Comparison of ENCODE assay signal across 9 cellular contexts in genomic region chr5:67315082-67315801, GRCh38.
DNase-seq lines count a peak whose midpoint lies in the region; ATAC-seq and TF ChIP-seq lines count a peak whose summit lies in the region.
"Had no signal": no experiment of that assay in that cellular context is flagged by ENCODE, and none has a peak within 500 bp of the region (broad histone marks: within the 10 kb centered on the region; RNA-seq: fewer than 3 reads in every experiment).

No MANE protein-coding gene starts in this region.

- no peaks in the 10 kb centered on the region for H3K27me3 ChIP-seq in breast epithelium
- no peaks in the 10 kb centered on the region for H3K27me3 ChIP-seq in subcutaneous abdominal adipose tissue (ENCODE audit: control insufficient read depth in 5 of 5, insufficient read depth in 4 of 5, low read length in 5 of 5)
- H3K27me3 ChIP-seq in HAP-1 (ENCODE audit: low read depth), result no peaks in the 10 kb centered on the region
- H3K27me3 ChIP-seq in naive thymus-derived CD4-positive, alpha-beta T cell (ENCODE audit: control insufficient read depth in 2 of 2, insufficient read depth in 2 of 2, low read length in 2 of 2), result no peaks in the 10 kb centered on the region

- no peaks in the 10 kb centered on the region for H3K36me3 ChIP-seq in breast epithelium
- no peaks in the 10 kb centered on the region for H3K36me3 ChIP-seq in subcutaneous abdominal adipose tissue (ENCODE audit: control insufficient read depth in 5 of 5, insufficient read depth in 5 of 5, low read length in 5 of 5)
- H3K36me3 ChIP-seq in HAP-1 (replicated peaks), result no peaks in the 10 kb centered on the region
- no peaks in the 10 kb centered on the region for H3K36me3 ChIP-seq in naive thymus-derived CD4-positive, alpha-beta T cell (ENCODE audit: control insufficient read depth in 2 of 3, insufficient read depth in 3 of 3, low read length in 3 of 3)

- peaks cover 0 to 6% (median 2%) of the 10 kb centered on the region in 3 donors for H3K4me1 Mint-ChIP-seq in T-cell
- peaks cover 0 to 5% (median 0%) of the 10 kb centered on the region in 7 donors for H3K4me1 Mint-ChIP-seq in naive thymus-derived CD4-positive, alpha-beta T cell
- H3K4me1 Mint-ChIP-seq: T-helper 17 cell had no signal

- ATAC-seq in T-cell (replicated peaks in 1 of 4), result no peak
- ATAC-seq in naive thymus-derived CD4-positive, alpha-beta T cell, result no peak
- no peak for ATAC-seq in activated naive CD4-positive, alpha-beta T cell treated with anti-CD3 and anti-CD28 coated beads, Interleukin-2, amount 50 U/mL, for 72 hours
- ATAC-seq: T-helper 17 cell had no signal

- no peak for TF ChIP-seq CTCF in breast epithelium (IDR thresholded peaks at IDR 0.05)

- peaks cover 0 to 5% (median under 1%) of the 10 kb centered on the region in 3 donors for H3K9me3 Mint-ChIP-seq in T-cell
- H3K9me3 Mint-ChIP-seq in naive thymus-derived CD4-positive, alpha-beta T cell, result peaks cover 0 to 2% (median 0%) of the 10 kb centered on the region in 11 donors
- peaks cover 0 to 10% of the 10 kb centered on the region in 2 donors for H3K9me3 Mint-ChIP-seq in activated naive CD4-positive, alpha-beta T cell treated with anti-CD3 and anti-CD28 coated beads, Interleukin-2, amount 50 U/mL, for 72 hours

- no peak overlapping the region for H3K4me3 Mint-ChIP-seq in T-cell
- H3K4me3 Mint-ChIP-seq in naive thymus-derived CD4-positive, alpha-beta T cell, result no peak overlapping the region
- H3K4me3 Mint-ChIP-seq: T-helper 17 cell had no signal

- POLR2A ChIA-PET in T-cell (lab: Charles Lee), result no interaction called here
- POLR2A ChIA-PET in naive thymus-derived CD4-positive, alpha-beta T cell (lab: Charles Lee), result no interaction called here

- CTCF ChIA-PET in T-cell (lab: Charles Lee), result no interaction called here
- CTCF ChIA-PET in naive thymus-derived CD4-positive, alpha-beta T cell (lab: Charles Lee), result interaction anchor here (0.6 to 1.1 kb wide), 2 partner anchors 10 to 893 kb away, joined by 3 read pairs; no protein-coding TSS in a partner anchor

- DNase-seq in HPDE6-E6E7 (ENCODE audit: extremely low spot score), result peak; percentile 29
- no peak for DNase-seq in breast epithelium (ENCODE audit: low spot score in 2 of 2)
- peak; percentile 58 for DNase-seq in iris pigment epithelial cell (ENCODE audit: low read depth)
- no peak for DNase-seq in T-cell
- DNase-seq in HAP-1 (ENCODE audit: low spot score in 2 of 2), result no peak
- DNase-seq in naive thymus-derived CD4-positive, alpha-beta T cell, result no peak
- DNase-seq in activated naive CD4-positive, alpha-beta T cell treated with anti-CD3 and anti-CD28 coated beads, Interleukin-2, amount 50 U/mL, for 72 hours (ENCODE audit: low spot score in 2 of 2), result no peak
- DNase-seq: T-helper 17 cell had no signal

- TF ChIP-seq POLR2A in breast epithelium (IDR thresholded peaks at IDR 0.05), result no peak

- H3K27ac ChIP-seq in breast epithelium (peak overlapping the region; percentile 3 to 59), subcutaneous abdominal adipose tissue (ENCODE audit: low read depth, low read length) (peak overlapping the region; percentile 42)
- H3K27ac ChIP-seq in naive thymus-derived CD4-positive, alpha-beta T cell (ENCODE audit: low read depth, low read length), result no peak overlapping the region

- in situ Hi-C loops in HAP-1 (cut with MboI; ENCODE audit: low sequenced_read_pairs), result no loop called here

- no peaks in the 10 kb centered on the region for H3K4me1 ChIP-seq in breast epithelium
- H3K4me1 ChIP-seq in subcutaneous abdominal adipose tissue (ENCODE audit: control insufficient read depth in 5 of 5, insufficient read depth in 5 of 5, low read length in 5 of 5), result peaks cover 0 to 14% (median 9%) of the 10 kb centered on the region in 5 donors
- no peaks in the 10 kb centered on the region for H3K4me1 ChIP-seq in HAP-1
- no peaks in the 10 kb centered on the region for H3K4me1 ChIP-seq in naive thymus-derived CD4-positive, alpha-beta T cell (ENCODE audit: control insufficient read depth in 2 of 2, insufficient read depth in 2 of 2, low read length in 2 of 2)

- intact Hi-C loops in breast epithelium (cut with DNase I; ENCODE audit: low total_unique reads), result no loop called here
- intact Hi-C loops in naive thymus-derived CD4-positive, alpha-beta T cell (cut with micrococcal nuclease), result no loop called here

- H3K27me3 Mint-ChIP-seq in T-cell, result no peaks in the 10 kb centered on the region
- no peaks in the 10 kb centered on the region for H3K27me3 Mint-ChIP-seq in naive thymus-derived CD4-positive, alpha-beta T cell
- H3K27me3 Mint-ChIP-seq: T-helper 17 cell had no signal

- no peaks in the 10 kb centered on the region for H3K9me3 ChIP-seq in breast epithelium
- H3K9me3 ChIP-seq in subcutaneous abdominal adipose tissue (ENCODE audit: control insufficient read depth in 5 of 5, low read length in 5 of 5), result peaks cover 0 to 4% (median 0%) of the 10 kb centered on the region in 5 donors
- no peaks in the 10 kb centered on the region for H3K9me3 ChIP-seq in HAP-1
- no peaks in the 10 kb centered on the region for H3K9me3 ChIP-seq in naive thymus-derived CD4-positive, alpha-beta T cell (ENCODE audit: control insufficient read depth in 2 of 3, low read length in 3 of 3)

- no peaks in the 10 kb centered on the region for H3K36me3 Mint-ChIP-seq in T-cell
- H3K36me3 Mint-ChIP-seq in naive thymus-derived CD4-positive, alpha-beta T cell, result peaks cover 0 to 3% (median 0%) of the 10 kb centered on the region in 5 donors
- no peaks in the 10 kb centered on the region for H3K36me3 Mint-ChIP-seq in activated naive CD4-positive, alpha-beta T cell treated with anti-CD3 and anti-CD28 coated beads, Interleukin-2, amount 50 U/mL, for 72 hours

- H3K27ac Mint-ChIP-seq in T-cell, result peak overlapping the region in 1 of 2 donors; percentile 25
- H3K27ac Mint-ChIP-seq in naive thymus-derived CD4-positive, alpha-beta T cell, result no peak overlapping the region
- no peak overlapping the region for H3K27ac Mint-ChIP-seq in activated naive CD4-positive, alpha-beta T cell treated with anti-CD3 and anti-CD28 coated beads, Interleukin-2, amount 50 U/mL, for 72 hours
- H3K27ac Mint-ChIP-seq: T-helper 17 cell had no signal

- no peak overlapping the region for H3K9ac ChIP-seq in subcutaneous abdominal adipose tissue (ENCODE audit: low read length in 5 of 5)

- H3K4me3 ChIP-seq in breast epithelium (no peak overlapping the region), subcutaneous abdominal adipose tissue (ENCODE audit: low read depth in 1 of 5, low read length in 5 of 5) (peak overlapping the region in 2 of 5 donors; percentile 3 to 25), HAP-1 (no peak overlapping the region)
- H3K4me3 ChIP-seq in naive thymus-derived CD4-positive, alpha-beta T cell (ENCODE audit: low read length), result no peak overlapping the region

Comparison
In these comparisons a context has a peak if more than half of its experiments do, and no peak if none do; other contexts are left out.
1. DNase-seq: peak in HPDE6-E6E7 (single experiment) and iris pigment epithelial cell (single experiment); none in breast epithelium (0 of 2), T-cell (0 of 34), HAP-1 (0 of 2), naive thymus-derived CD4-positive, alpha-beta T cell (0 of 9) and activated naive CD4-positive, alpha-beta T cell treated with anti-CD3 and anti-CD28 coated beads, Interleukin-2, amount 50 U/mL, for 72 hours (0 of 2).